In genomic region chr22:33578752-33579151, GRCh38 we compare ENCODE assay signal across 7 cellular contexts.
"Had no signal": no experiment of that assay in that cellular context is flagged by ENCODE, and none has a peak within 500 bp of the region (broad histone marks: within the 10 kb centered on the region; RNA-seq: fewer than 3 reads in every experiment).

No MANE protein-coding gene starts in this region.

- H3K27ac ChIP-seq: neural progenitor cell, ovary, tibial artery had no signal

- DNase-seq: activated T-cell treated with anti-CD3 and anti-CD28 coated beads, Interleukin-2, amount 50 U/mL, for 4 hours; stimulated activated CD4-positive, alpha-beta T cell treated with anti-CD3 and anti-CD28 coated beads, Interleukin-12 subunit alpha, Interleukin-12 subunit beta, amount 100 ng/mL, for 4 hours had no signal

- H3K9me3 ChIP-seq: ovary, tibial artery had no signal

- H3K4me3 ChIP-seq: neural progenitor cell, ovary, tibial artery had no signal

- H3K36me3 ChIP-seq: neural progenitor cell, ovary, tibial artery had no signal

- H3K4me1 ChIP-seq: neural progenitor cell, tibial artery had no signal

- ATAC-seq: activated CD8-positive, alpha-beta T cell treated with anti-CD3 and anti-CD28 coated beads for 36 hours; activated T-cell treated with anti-CD3 and anti-CD28 coated beads, Interleukin-2, amount 50 U/mL, for 4 hours had no signal

- H3K27me3 ChIP-seq: neural progenitor cell, ovary, tibial artery had no signal

- FAIRE-seq: urothelium cell line had no signal
